ENCODE assay signal across 20 cellular contexts in the genomic region with DNA sequence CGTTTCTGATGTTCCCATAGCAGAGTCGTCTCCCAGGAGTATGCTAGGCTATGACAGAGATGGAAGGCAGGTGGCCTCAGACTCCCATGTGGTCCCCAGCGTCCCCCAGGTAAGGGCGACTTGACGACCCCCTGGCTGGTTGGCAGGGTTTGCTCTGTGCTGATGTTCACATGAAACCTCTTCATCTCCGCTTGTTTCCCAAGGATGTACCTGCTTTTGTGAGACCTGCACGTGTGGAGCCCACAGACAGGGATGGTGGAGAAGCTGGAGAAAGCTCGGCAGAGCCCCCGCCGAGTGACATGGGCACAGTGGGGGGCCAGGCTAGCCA.
DNase-seq lines count a peak whose midpoint lies in the region; ATAC-seq, FAIRE-seq and TF ChIP-seq lines count a peak whose summit lies in the region.
"Had no signal": no experiment of that assay in that cellular context is flagged by ENCODE, and none has a peak within 500 bp of the region (broad histone marks: within the 10 kb centered on the region; RNA-seq: fewer than 3 reads in every experiment).

No MANE protein-coding gene starts in this region.

- no peak for ATAC-seq in natural killer cell treated with Interleukin-12 subunit alpha and Interleukin-12 subunit beta and Interleukin-15 and Interleukin-18, amount 100 ng/mL, for 72 hours
- no peak for ATAC-seq in natural killer cell
- ATAC-seq: K562 had no signal

- H3K27ac Mint-ChIP-seq in natural killer cell treated with Interleukin-12 subunit alpha and Interleukin-12 subunit beta and Interleukin-15 and Interleukin-18, amount 100 ng/mL, for 72 hours: no peak overlapping the region
- H3K27ac Mint-ChIP-seq in natural killer cell: no peak overlapping the region
- H3K27ac Mint-ChIP-seq: CD4-positive, alpha-beta T cell had no signal

- H3K9ac ChIP-seq in H1 (replicated peaks in 1 of 4; ENCODE audit: extremely low read depth in 1 of 4, low read depth in 3 of 4, low read length in 3 of 4): no peak overlapping the region

- TF ChIP-seq CTCF in natural killer cell (IDR thresholded peaks at IDR 0.05): no peak
- TF ChIP-seq CTCF in GM20000 (IDR thresholded peaks at IDR 0.05; ENCODE audit: extremely low read depth, missing control alignments): no peak
- no peak for TF ChIP-seq CTCF in H1 (IDR thresholded peaks at IDR 0.05; ENCODE audit: control extremely low read depth in 1 of 3, insufficient read depth in 1 of 3, low read depth in 1 of 3, low read length in 3 of 3)
- no peak for TF ChIP-seq CTCF in testis (IDR thresholded peaks at IDR 0.05)

- no peak overlapping the region for H3K4me3 Mint-ChIP-seq in natural killer cell treated with Interleukin-12 subunit alpha and Interleukin-12 subunit beta and Interleukin-15 and Interleukin-18, amount 100 ng/mL, for 72 hours
- no peak overlapping the region for H3K4me3 Mint-ChIP-seq in natural killer cell
- H3K4me3 Mint-ChIP-seq: CD4-positive, alpha-beta T cell had no signal

- 84% methylated on average over 10 of the region's 10 CpGs; no CpG with 5 or more reads in 1 of the 2 experiments for WGBS in H1 (ENCODE audit: extremely low coverage in 1 of 2, insufficient coverage in 1 of 2, insufficient read length in 1 of 2, insufficient replicate concordance in 2 of 2, low coverage in 1 of 2, low lambda C conversion rate in 2 of 2, missing lambda C conversion rate in 1 of 2), 2 experiments
- WGBS in testis, 2 donors: 86 to 87% methylated on average over 10 of the region's 10 CpGs

- H4K20me1 ChIP-seq in H1 (replicated peaks in 1 of 2; ENCODE audit: control insufficient read depth in 1 of 2, insufficient read depth in 2 of 2, low read length in 2 of 2): peaks cover 0 to 2% of the 10 kb centered on the region in 2 experiments

- no peak overlapping the region for H2BK120ac ChIP-seq in H1 (replicated peaks; ENCODE audit: low read depth, low read length)

- H3K4me3 ChIP-seq in H1 (ENCODE audit: extremely low read depth in 1 of 4, insufficient read depth in 2 of 4, low read depth in 3 of 4, low read length in 4 of 4) (no peak overlapping the region), testis (no peak overlapping the region)
- H3K4me3 ChIP-seq: K562 had no signal

- POLR2A ChIA-PET in H1 (lab: Charles Lee; ENCODE audit: partially characterized antibody): no interaction called here

- TF ChIP-seq POLR2A in H1 (IDR thresholded peaks at IDR 0.05; ENCODE audit: control extremely low read depth in 1 of 2, low read depth in 2 of 2, low read length in 2 of 2) (no peak), testis (IDR thresholded peaks at IDR 0.05) (no peak)

- H3K27me3 Mint-ChIP-seq in natural killer cell treated with Interleukin-12 subunit alpha and Interleukin-12 subunit beta and Interleukin-15 and Interleukin-18, amount 100 ng/mL, for 72 hours: peaks cover 28 to 29% of the 10 kb centered on the region in 2 donors
- peaks cover 19 to 29% of the 10 kb centered on the region in 2 donors for H3K27me3 Mint-ChIP-seq in natural killer cell (ENCODE audit: low read depth in 2 of 2)
- H3K27me3 Mint-ChIP-seq: CD4-positive, alpha-beta T cell had no signal

- H3K9me3 ChIP-seq in H1 (ENCODE audit: insufficient read depth in 2 of 2, low read depth in 1 of 2, low read length in 1 of 2): no peaks in the 10 kb centered on the region
- H3K9me3 ChIP-seq in testis: no peaks in the 10 kb centered on the region

- H3K27ac ChIP-seq in H1 (ENCODE audit: low read depth, low read length): no peak overlapping the region
- no peak overlapping the region for H3K27ac ChIP-seq in testis
- H3K27ac ChIP-seq: 22Rv1, HL-60 had no signal

- TF ChIP-seq EP300 in H1 (IDR thresholded peaks at IDR 0.05; ENCODE audit: borderline replicate concordance in 1 of 2, low read depth in 2 of 2, low read length in 2 of 2): no peak

- no peak overlapping the region for H4K8ac ChIP-seq in H1 (ENCODE audit: extremely low read depth, insufficient read depth, low read length)

- no peak overlapping the region for H3K18ac ChIP-seq in H1 (ENCODE audit: extremely low read depth, low read length)

- H2BK12ac ChIP-seq in H1 (ENCODE audit: low read depth, low read length): no peak overlapping the region

- H3K56ac ChIP-seq in H1 (replicated peaks; ENCODE audit: insufficient read length, low read depth, low read length): no peak overlapping the region

- peaks cover 0 to 5% (median 2%) of the 10 kb centered on the region in 4 experiments; a peak in 4 of 8 replicates for H3K36me3 ChIP-seq in H1 (ENCODE audit: control insufficient read depth in 2 of 4, insufficient read depth in 4 of 4, low read length in 3 of 4)
- H3K36me3 ChIP-seq in testis (ENCODE audit: low read depth, missing control alignments): no peaks in the 10 kb centered on the region

- TF ChIP-seq RAD21 in H1 (IDR thresholded peaks at IDR 0.05 in 1 of 2, conservative IDR thresholded peaks at IDR 0.05 in 1 of 2; ENCODE audit: low read depth in 2 of 2, low read length in 2 of 2): no peak

- CTCF ChIA-PET in H1 (lab: Charles Lee; ENCODE audit: partially characterized antibody): interaction anchor here (1.4 kb wide), 1 partner anchor 10 kb away, joined by 9 read pairs; no protein-coding TSS in a partner anchor

- no peaks in the 10 kb centered on the region for H3K79me2 ChIP-seq in H1 (ENCODE audit: control insufficient read depth in 1 of 2, insufficient read depth in 2 of 2, low read length in 2 of 2)

- peaks cover 8% of the 10 kb centered on the region; the same call in 1 of the 2 replicates for H3K23me2 ChIP-seq in H1 (ENCODE audit: low read depth, low read length)

- H3K4ac ChIP-seq in H1 (replicated peaks; ENCODE audit: insufficient read length, low read depth, low read length): no peak overlapping the region

- no peaks in the 10 kb centered on the region for H3K9me3 Mint-ChIP-seq in natural killer cell treated with Interleukin-12 subunit alpha and Interleukin-12 subunit beta and Interleukin-15 and Interleukin-18, amount 100 ng/mL, for 72 hours
- no peaks in the 10 kb centered on the region for H3K9me3 Mint-ChIP-seq in natural killer cell
- H3K9me3 Mint-ChIP-seq: CD4-positive, alpha-beta T cell had no signal

- H3K4me1 Mint-ChIP-seq in natural killer cell treated with Interleukin-12 subunit alpha and Interleukin-12 subunit beta and Interleukin-15 and Interleukin-18, amount 100 ng/mL, for 72 hours (ENCODE audit: low read depth in 2 of 2): peaks cover 0 to 4% of the 10 kb centered on the region in 2 donors
- H3K4me1 Mint-ChIP-seq in natural killer cell: no peaks in the 10 kb centered on the region

- intact Hi-C loops in natural killer cell (cut with micrococcal nuclease) (no loop called here), testis (cut with DNase I; ENCODE audit: low total_unique reads) (no loop called here)

- H2BK20ac ChIP-seq in H1 (ENCODE audit: low read length): no peak overlapping the region

- H4K91ac ChIP-seq in H1 (replicated peaks; ENCODE audit: insufficient read length, low read length): no peak overlapping the region

- H3K23ac ChIP-seq in H1 (ENCODE audit: insufficient read length): no peak overlapping the region

- H3K4me1 ChIP-seq in H1 (replicated peaks in 1 of 4; ENCODE audit: control insufficient read depth in 3 of 4, insufficient read depth in 4 of 4, low read length in 3 of 4): 0 out of 7 replicates have a peak, but pooled peaks cover 0 to under 1% (median 0%) of the 10 kb centered on the region in 4 experiments
- H3K4me1 ChIP-seq in testis: peaks cover 8% of the 10 kb centered on the region

- H2AK5ac ChIP-seq in H1 (ENCODE audit: low read depth, low read length): no peak overlapping the region

- no peaks in the 10 kb centered on the region for H3K79me1 ChIP-seq in H1 (ENCODE audit: low read depth, low read length)

- H2BK5ac ChIP-seq in H1 (ENCODE audit: low read depth, low read length): 0 out of 2 replicates have a peak overlapping the region, but pooled peaks have one; percentile 60

- no peak overlapping the region for H4K5ac ChIP-seq in H1 (ENCODE audit: insufficient read length, low read depth, low read length)

- H3K27me3 ChIP-seq in H1 (replicated peaks in 1 of 4; ENCODE audit: control insufficient read depth in 3 of 4, extremely low read depth in 1 of 4, insufficient read depth in 3 of 4, low read length in 3 of 4) (no peaks in the 10 kb centered on the region), testis (no peaks in the 10 kb centered on the region)

- DNase-seq in natural killer cell treated with Interleukin-12 subunit alpha and Interleukin-12 subunit beta and Interleukin-15 and Interleukin-18, amount 100 ng/mL, for 72 hours (ENCODE audit: low spot score): peak; percentile 53
- DNase-seq in natural killer cell: no peak
- DNase-seq in GM20000 (ENCODE audit: low spot score): peak; percentile 31
- no peak for DNase-seq in H1 (ENCODE audit: low read depth in 1 of 2, low spot score in 2 of 2)
- DNase-seq in testis: peak; percentile 10
- DNase-seq in stimulated activated naive CD4-positive, alpha-beta T cell treated with Interleukin-2 at 50 U/mL for 16 hours (lab: John Stamatoyannopoulos, UW): no peak
- DNase-seq in NCI-H82 treated with DMSO at 0.1 percent for 48 hours (lab: John Stamatoyannopoulos, UW; ENCODE audit: unreplicated experiment): no peak
- no peak for DNase-seq in NCI-H2029 treated with DMSO at 0.1 percent for 48 hours (lab: John Stamatoyannopoulos, UW)
- DNase-seq: AML-193; C1 segment of cervical spinal cord; CD4-positive, alpha-beta T cell; DMS79; EL; GOT3; HCEC 1CT had no signal

- no peaks in the 10 kb centered on the region for H3K36me3 Mint-ChIP-seq in natural killer cell treated with Interleukin-12 subunit alpha and Interleukin-12 subunit beta and Interleukin-15 and Interleukin-18, amount 100 ng/mL, for 72 hours
- H3K36me3 Mint-ChIP-seq in natural killer cell: no peaks in the 10 kb centered on the region

- H3K14ac ChIP-seq in H1 (ENCODE audit: insufficient read length): no peak overlapping the region

- H2BK15ac ChIP-seq in H1 (ENCODE audit: low read length): no peak overlapping the region

- FAIRE-seq in H1 (lab: Jason Lieb, UNC): no peak
- FAIRE-seq: G401.6, GM18507, K562 had no signal

- no peak overlapping the region for H2AFZ ChIP-seq in H1 (ENCODE audit: low read length)

- no peak overlapping the region for H3K4me2 ChIP-seq in H1 (ENCODE audit: insufficient read depth in 1 of 2, low read depth in 2 of 2, low read length in 2 of 2)

Comparison
In these comparisons a context has a peak if more than half of its experiments do, and no peak if none do; other contexts are left out.
1. DNase-seq: peak in natural killer cell treated with Interleukin-12 subunit alpha and Interleukin-12 subunit beta and Interleukin-15 and Interleukin-18, amount 100 ng/mL, for 72 hours (single experiment), GM20000 (single experiment) and testis (single experiment); none in natural killer cell (single experiment), H1 (0 of 2), stimulated activated naive CD4-positive, alpha-beta T cell treated with Interleukin-2 at 50 U/mL for 16 hours (single experiment), NCI-H82 treated with DMSO at 0.1 percent for 48 hours (single experiment) and NCI-H2029 treated with DMSO at 0.1 percent for 48 hours (single experiment).